ENCODE assay signal across 8 cellular contexts in the genomic region with DNA sequence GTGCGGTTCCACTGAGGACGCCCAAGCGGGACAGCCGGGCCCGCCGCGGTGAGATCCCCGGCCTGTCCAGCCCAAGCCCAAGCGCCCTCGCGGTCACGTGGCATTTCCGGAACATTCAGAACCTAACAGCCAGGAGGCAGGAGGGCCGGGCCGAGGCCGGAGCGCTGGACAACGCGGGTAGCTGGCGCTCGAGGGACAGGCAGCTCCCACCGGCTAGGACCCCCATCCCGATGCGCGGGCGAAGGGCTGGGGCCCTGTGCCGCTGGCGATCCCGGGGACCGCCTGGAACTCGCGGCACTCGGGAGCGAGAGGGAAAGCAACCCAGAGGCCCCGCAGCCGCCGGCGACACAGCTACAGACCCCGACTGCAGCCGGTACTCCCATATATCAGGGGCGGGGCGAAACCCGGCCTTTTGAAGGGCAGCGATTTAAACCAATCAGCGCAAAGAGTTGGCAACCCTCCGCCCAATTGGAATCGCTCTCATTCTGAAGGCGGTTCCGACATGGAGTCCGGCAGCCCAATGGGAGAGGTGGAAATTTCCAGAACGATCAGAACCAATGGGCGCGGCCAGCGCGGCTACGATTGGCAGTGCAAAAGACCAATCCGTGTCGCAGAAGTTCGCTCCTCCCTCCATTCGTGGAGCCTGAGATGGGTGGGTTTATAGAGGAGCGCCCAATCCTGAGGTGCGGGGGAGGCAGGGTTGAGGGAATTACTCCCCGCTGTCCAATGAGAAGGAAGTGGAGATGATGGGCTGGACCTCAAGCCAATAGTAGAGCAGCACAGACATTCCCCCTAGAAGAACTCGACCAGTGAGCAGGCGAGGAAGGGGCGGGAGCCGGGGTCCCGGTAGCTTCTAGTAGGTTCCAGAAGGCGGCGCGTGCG.
DNase-seq lines count a peak whose midpoint lies in the region; ATAC-seq lines count a peak whose summit lies in the region.

TSS of gene STIP1 (plus strand) at position 849 of the 882 bp plus-strand sequence. CDS start 91 bp downstream, outside the sequence.

- DNase-seq in AG20443 (ENCODE audit: low spot score) (peak; percentile 97), NCI-H446 treated with DMSO at 0.1 percent for 48 hours (lab: John Stamatoyannopoulos, UW) (peak; percentile 100), cerebellar nuclear complex (lab: John Stamatoyannopoulos, UW) (peak; percentile 99), islet precursor cell (peak; percentile 100)
- peak; percentile 94 to 97 for DNase-seq in stimulated activated CD4-positive, alpha-beta T cell treated with anti-CD3 and anti-CD28 coated beads, Interleukin-15, amount 100 ng/mL, for 1 hour (ENCODE audit: low read depth in 1 of 2, low spot score in 1 of 2)

- ATAC-seq in GM19035 (IDR thresholded peaks at IDR 0.05; ENCODE audit: unreplicated experiment), result peak; percentile 85
- ATAC-seq in HG03354 (IDR thresholded peaks at IDR 0.05; ENCODE audit: poor library complexity, severe bottlenecking, unreplicated experiment), result peak; percentile 85
- peak; percentile 88 to 90 for ATAC-seq in activated CD4-positive, CD25-positive, alpha-beta regulatory T cell treated with anti-CD3 and anti-CD28 coated beads, Interleukin-2, amount 50 U/mL, for 24 hours

Comparison
In these comparisons a context has a peak if more than half of its experiments do, and no peak if none do; other contexts are left out.
1. Peak in every context shown above with its lines: DNase-seq and ATAC-seq.